ENCODE assay signal across 19 cellular contexts in the genomic region with DNA sequence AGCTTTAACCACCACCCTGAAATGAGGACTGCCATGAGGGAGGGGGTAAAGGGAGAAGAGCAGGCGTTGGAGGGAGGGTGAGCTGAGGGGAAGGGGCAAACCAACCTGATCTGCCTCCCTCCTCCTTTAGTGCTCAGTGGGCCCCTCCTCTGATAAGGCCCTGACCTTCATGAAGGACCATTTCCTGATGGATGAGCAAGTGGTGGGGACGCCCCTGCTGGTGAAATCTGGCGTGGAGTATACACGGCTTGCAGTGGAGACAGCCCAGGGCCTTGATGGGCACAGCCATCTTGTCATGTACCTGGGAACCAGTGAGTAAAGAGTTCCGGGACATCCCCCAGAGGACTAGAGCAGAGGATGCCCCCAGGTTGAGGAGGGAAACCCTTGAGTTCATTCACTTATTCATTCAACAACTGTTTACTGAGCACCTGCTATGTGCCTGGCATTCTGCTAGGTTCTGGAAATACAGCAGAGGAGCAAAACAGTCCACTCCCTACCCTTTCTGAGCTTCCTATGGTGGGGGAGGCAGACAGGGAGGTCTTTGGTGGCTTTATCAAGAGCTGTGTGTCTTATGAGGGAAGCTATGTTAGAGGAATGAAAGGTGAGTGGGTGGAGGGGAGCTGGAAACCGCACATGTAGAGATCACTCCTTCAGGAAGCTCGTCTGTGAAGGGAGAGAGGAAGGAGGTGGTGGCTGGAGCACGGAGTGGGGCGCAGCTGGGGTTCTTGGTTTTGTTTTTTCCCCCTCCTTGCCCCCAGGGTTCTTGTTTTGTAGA. TPM values are rescaled to one million over a fixed set of nuclear protein-coding genes. Genes with fewer than 3 reads are reported as not detected.
DNase-seq lines count a peak whose midpoint lies in the region; ATAC-seq and TF ChIP-seq lines count a peak whose summit lies in the region.
"Had no signal": no experiment of that assay in that cellular context is flagged by ENCODE, and none has a peak within 500 bp of the region (broad histone marks: within the 10 kb centered on the region; RNA-seq: fewer than 3 reads in every experiment).

No MANE protein-coding gene starts in this region.

- POLR2A ChIA-PET in OCI-LY7 (lab: Charles Lee), result interaction anchor here (0.6 to 1.1 kb wide), 4 partner anchors 13 to 44 kb away, joined by 3 to 4 read pairs (median 3); no protein-coding TSS in a partner anchor

- CTCF ChIA-PET in OCI-LY7 (lab: Charles Lee; ENCODE audit: unreplicated experiment), result no interaction called here

- intact Hi-C loops in OCI-LY7 (cut with micrococcal nuclease; ENCODE audit: unreplicated experiment), result no loop called here

- no peak for ATAC-seq in effector memory CD8-positive, alpha-beta T cell (replicated peaks)
- ATAC-seq in GM19324 (IDR thresholded peaks at IDR 0.05; ENCODE audit: low FRiP score, unreplicated experiment) (no peak), HG02870 (IDR thresholded peaks at IDR 0.05; ENCODE audit: unreplicated experiment) (no peak)
- ATAC-seq: gastrocnemius medialis had no signal

- H3K4me2 ChIP-seq in BLaER1 (peak overlapping the region; percentile 13), OCI-LY7 (ENCODE audit: low read length) (no peak overlapping the region)

- H2AFZ ChIP-seq in OCI-LY7 (ENCODE audit: low read length), result no peak overlapping the region

- no peaks in the 10 kb centered on the region for H4K20me1 ChIP-seq in BLaER1
- no peaks in the 10 kb centered on the region for H4K20me1 ChIP-seq in OCI-LY7 (ENCODE audit: insufficient read depth, low read length)

- H3K27ac Mint-ChIP-seq in effector memory CD8-positive, alpha-beta T cell, result peak overlapping the region; percentile 25 to 70

- DNase-seq in GM10266 (ENCODE audit: extremely low spot score) (peak; percentile 5), OCI-LY7 (ENCODE audit: low spot score) (no peak), RPMI8226 (no peak), MG63 (no peak)
- no peak for DNase-seq in effector memory CD8-positive, alpha-beta T cell
- DNase-seq: activated gamma-delta T cell, BE2C, gastrocnemius medialis, MM.1S, NCI-H187 treated with DMSO at 0.1 percent for 48 hours, transverse colon had no signal

- H3K4me3 Mint-ChIP-seq in effector memory CD8-positive, alpha-beta T cell, result no peak overlapping the region

- no TSS peak for BruUV-seq in OCI-LY7 (replicated peaks; lab: Mats Ljungman, UMichigan)

- H3K36me3 ChIP-seq in BLaER1 (peaks cover 43% of the 10 kb centered on the region; the same call in 1 of the 2 replicates), OCI-LY7 (ENCODE audit: insufficient read depth, low read length) (peaks cover 92% of the 10 kb centered on the region), MG63 (no peaks in the 10 kb centered on the region)
- H3K36me3 ChIP-seq: ascending aorta, BE2C, gastrocnemius medialis, transverse colon had no signal

- H3K9me3 ChIP-seq in BLaER1 (no peaks in the 10 kb centered on the region), OCI-LY7 (ENCODE audit: low read length) (no peaks in the 10 kb centered on the region), MG63 (no peaks in the 10 kb centered on the region)
- H3K9me3 ChIP-seq: ascending aorta, BE2C, gastrocnemius medialis, transverse colon had no signal

- no peaks in the 10 kb centered on the region for H3K79me2 ChIP-seq in OCI-LY7 (ENCODE audit: insufficient read depth, low read depth, low read length)

- H3K9me2 ChIP-seq in OCI-LY7 (ENCODE audit: insufficient read depth, low read length), result no peaks in the 10 kb centered on the region

- H3K4me1 ChIP-seq in BLaER1 (peaks cover 6% of the 10 kb centered on the region), OCI-LY7 (ENCODE audit: insufficient read depth, low read length, poor library complexity, severe bottlenecking) (peaks cover 11% of the 10 kb centered on the region)
- H3K4me1 ChIP-seq: ascending aorta, BE2C, gastrocnemius medialis, transverse colon had no signal

- H3K9ac ChIP-seq in BLaER1, result no peak overlapping the region

- no peak overlapping the region for H3K4me3 ChIP-seq in BLaER1
- no peak overlapping the region for H3K4me3 ChIP-seq in OCI-LY7 (ENCODE audit: low read depth, low read length, poor library complexity, severe bottlenecking)
- no peak overlapping the region for H3K4me3 ChIP-seq in MG63
- H3K4me3 ChIP-seq: ascending aorta, coronary artery, gastrocnemius medialis, skin epidermis, transverse colon had no signal

- no peaks in the 10 kb centered on the region for H3K4me1 Mint-ChIP-seq in effector memory CD8-positive, alpha-beta T cell (ENCODE audit: low read depth in 2 of 2)

- H3K36me3 Mint-ChIP-seq in effector memory CD8-positive, alpha-beta T cell (ENCODE audit: insufficient read depth), result peaks cover 5% of the 10 kb centered on the region

- H3K27me3 Mint-ChIP-seq in effector memory CD8-positive, alpha-beta T cell, result peaks cover 5 to 20% of the 10 kb centered on the region in 2 donors

- no peaks in the 10 kb centered on the region for H3K27me3 ChIP-seq in BLaER1
- no peaks in the 10 kb centered on the region for H3K27me3 ChIP-seq in MG63
- H3K27me3 ChIP-seq: ascending aorta, BE2C, gastrocnemius medialis, transverse colon had no signal

- H3K9me3 Mint-ChIP-seq in effector memory CD8-positive, alpha-beta T cell, result no peaks in the 10 kb centered on the region

- no peak for TF ChIP-seq CTCF in GM10266 (IDR thresholded peaks at IDR 0.05; ENCODE audit: control insufficient read depth, insufficient read depth, low read depth, missing control alignments)
- TF ChIP-seq CTCF in OCI-LY7 (conservative IDR thresholded peaks at IDR 0.05; ENCODE audit: low read length), result peak; percentile 34; the same call in 1 of the 2 replicates

- H3K27ac ChIP-seq in BLaER1 (no peak overlapping the region), OCI-LY7 (ENCODE audit: low read depth, low read length, poor library complexity, severe bottlenecking) (no peak overlapping the region)
- H3K27ac ChIP-seq: ascending aorta, coronary artery, epithelial cell of prostate, gastrocnemius medialis, skin epidermis, transverse colon had no signal

RNA-seq across cellular contexts. Expression of a gene that starts 19.5 kb away (rescaled TPM):
- total RNA-seq in OCI-LY7 (2014; rRNA removed; shearing (Covaris generic)), result 77.8 and 81.2 TPM in 2 replicates
- 196 and 205 TPM in 2 replicates for total RNA-seq in OCI-LY7 (2022)
- total RNA-seq in MG63 (2014; rRNA removed; shearing (Covaris generic); ENCODE audit: low replicate concordance), result 0.49 TPM in 1 of 2 replicates, not detected in the other
- total RNA-seq: HT1080 had no signal

RNA-seq across cellular contexts. Expression of a gene that starts 21.0 kb away (rescaled TPM):
- total RNA-seq in OCI-LY7 (2014; rRNA removed; shearing (Covaris generic)), result 8.5 and 11.0 TPM in 2 replicates
- 22.5 and 26.1 TPM in 2 replicates for total RNA-seq in OCI-LY7 (2022)
- 12.7 and 13.1 TPM in 2 replicates for total RNA-seq in MG63 (2014; rRNA removed; shearing (Covaris generic); ENCODE audit: low replicate concordance)

RNA-seq across cellular contexts. Expression of a gene that starts 39.9 kb away (rescaled TPM):
- 82.5 and 88.3 TPM in 2 replicates for total RNA-seq in OCI-LY7 (2014; rRNA removed; shearing (Covaris generic))
- 67.5 and 75.5 TPM in 2 replicates for total RNA-seq in OCI-LY7 (2022)
- 161 and 219 TPM in 2 replicates for total RNA-seq in MG63 (2014; rRNA removed; shearing (Covaris generic); ENCODE audit: low replicate concordance)

RNA-seq across cellular contexts. Expression of a gene that starts 58.4 kb away (rescaled TPM):
- 12.9 and 14.3 TPM in 2 replicates for total RNA-seq in OCI-LY7 (2014; rRNA removed; shearing (Covaris generic))
- total RNA-seq in OCI-LY7 (2022), result 5.0 and 6.5 TPM in 2 replicates
- total RNA-seq in MG63 (2014; rRNA removed; shearing (Covaris generic); ENCODE audit: low replicate concordance), result 1,337 and 1,568 TPM in 2 replicates

Comparison
In these comparisons a context has a peak if more than half of its experiments do, and no peak if none do; other contexts are left out.
1. RNA of a gene that starts 19.5 kb away (total RNA-seq): 77.8 to 205 TPM in OCI-LY7; 0.49 TPM in MG63; every median in the first group is over 10 times any median in the second.